Comparison of ENCODE assay signal across 19 cellular contexts in the genomic region with DNA sequence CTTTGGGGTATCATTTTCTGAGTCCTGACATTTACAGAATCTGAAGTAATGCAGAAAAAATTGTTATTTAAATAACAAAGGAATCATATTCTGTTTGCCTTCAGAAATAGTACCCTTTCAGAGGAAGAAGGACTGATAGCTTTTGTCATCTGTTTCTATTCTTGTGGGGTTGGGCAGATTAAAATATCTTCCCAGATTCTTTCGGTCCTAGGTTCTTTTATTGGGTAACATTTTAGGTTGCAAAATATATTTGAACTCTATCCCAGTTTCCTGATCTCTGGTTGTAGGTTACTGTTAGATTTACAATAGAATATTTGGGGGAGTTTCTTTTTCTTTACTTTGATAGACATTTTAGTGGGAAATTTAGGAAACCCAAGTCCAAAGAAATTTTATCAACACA.
A peak's percentile ranks its signal among the peaks of the same experiment; 100 is the strongest.
DNase-seq lines count a peak whose midpoint lies in the region; ATAC-seq and TF ChIP-seq lines count a peak whose summit lies in the region.
"Had no signal": no experiment of that assay in that cellular context is flagged by ENCODE, and none has a peak within 500 bp of the region (broad histone marks: within the 10 kb centered on the region; RNA-seq: fewer than 3 reads in every experiment).

No MANE protein-coding gene starts in this region.

- H3K9me3 ChIP-seq in skeletal muscle satellite cell (replicated peaks; ENCODE audit: low read length) (no peaks in the 10 kb centered on the region), testis (no peaks in the 10 kb centered on the region)
- H3K9me3 ChIP-seq: HAP-1 had no signal

- H3K27ac ChIP-seq in testis, result no peak overlapping the region

- intact Hi-C loops in testis (cut with DNase I; ENCODE audit: low total_unique reads), result no loop called here

- TF ChIP-seq CTCF in fibroblast of pulmonary artery (IDR thresholded peaks at IDR 0.05; ENCODE audit: low read length, missing control alignments) (no peak), testis (IDR thresholded peaks at IDR 0.05) (no peak)

- peaks cover 21% of the 10 kb centered on the region for H3K4me1 ChIP-seq in skeletal muscle satellite cell (ENCODE audit: control insufficient read depth, insufficient read depth, low read length)
- no peaks in the 10 kb centered on the region for H3K4me1 ChIP-seq in testis
- H3K4me1 ChIP-seq: HAP-1 had no signal

- DNase-seq in AG20443 (ENCODE audit: low spot score) (peak; percentile 44), NCI-H226 (peak; percentile 48), fibroblast of pulmonary artery (ENCODE audit: low read depth) (peak; percentile 10), testis (no peak), inferior parietal cortex (ENCODE audit: extremely low spot score) (no peak)
- DNase-seq in stimulated activated naive CD8-positive, alpha-beta T cell treated with anti-CD3 and anti-CD28 coated beads, Interleukin-15, Interleukin-2, amounts not matched to agents 100 U/mL and 50 U/mL, for 24 hours, result no peak
- DNase-seq: AML-193; central memory CD4-positive, alpha-beta T cell; COR-L47; effector CD4-positive, alpha-beta T cell; MV-4-11; NCI-H2029 treated with DMSO at 0.1 percent for 48 hours; nephron progenitor cell; SHP77 had no signal

- H3K9ac ChIP-seq in skeletal muscle satellite cell (ENCODE audit: low read depth, low read length), result no peak overlapping the region

- H3K4me3 ChIP-seq in fibroblast of pulmonary artery (replicated peaks; ENCODE audit: low read depth, low read length) (no peak overlapping the region), skeletal muscle satellite cell (ENCODE audit: low read length) (peak overlapping the region; percentile 4), testis (no peak overlapping the region)
- H3K4me3 ChIP-seq: HAP-1 had no signal

- peak overlapping the region; percentile 65 for H3K4me2 ChIP-seq in skeletal muscle satellite cell (ENCODE audit: low read length)

- 64 to 71% methylated on average over 1 of the region's 1 CpG for WGBS in testis, 2 donors

- TF ChIP-seq POLR2A in testis (IDR thresholded peaks at IDR 0.05), result no peak

- no peak for ATAC-seq in stimulated activated naive CD8-positive, alpha-beta T cell treated with anti-CD3 and anti-CD28 coated beads, Interleukin-15, Interleukin-2, amounts not matched to agents 100 U/mL and 50 U/mL, for 24 hours
- ATAC-seq in esophagus mucosa, result no peak
- ATAC-seq: stimulated activated memory B cell treated with anti-CD40 and anti-IgM and Interleukin-4, amounts not matched to agents 10 μg/mL and 1 μg/mL and 100 μg/mL, for 72 hours; WTC11 had no signal

- H3K27me3 ChIP-seq in skeletal muscle satellite cell (ENCODE audit: control insufficient read depth, insufficient read depth, low read length), result no peaks in the 10 kb centered on the region
- no peaks in the 10 kb centered on the region for H3K27me3 ChIP-seq in testis

- H3K36me3 ChIP-seq in skeletal muscle satellite cell (ENCODE audit: insufficient read depth, low read length) (no peaks in the 10 kb centered on the region), testis (ENCODE audit: low read depth, missing control alignments) (no peaks in the 10 kb centered on the region)
- H3K36me3 ChIP-seq: HAP-1 had no signal

Comparison
In these comparisons a context has a peak if more than half of its experiments do, and no peak if none do; other contexts are left out.
1. DNase-seq: peak in AG20443 (single experiment), NCI-H226 (single experiment) and fibroblast of pulmonary artery (single experiment); none in testis (single experiment), stimulated activated naive CD8-positive, alpha-beta T cell treated with anti-CD3 and anti-CD28 coated beads, Interleukin-15, Interleukin-2, amounts not matched to agents 100 U/mL and 50 U/mL, for 24 hours (single experiment) and inferior parietal cortex (single experiment).